ENCODE assay signal across 23 cellular contexts in the genomic region with DNA sequence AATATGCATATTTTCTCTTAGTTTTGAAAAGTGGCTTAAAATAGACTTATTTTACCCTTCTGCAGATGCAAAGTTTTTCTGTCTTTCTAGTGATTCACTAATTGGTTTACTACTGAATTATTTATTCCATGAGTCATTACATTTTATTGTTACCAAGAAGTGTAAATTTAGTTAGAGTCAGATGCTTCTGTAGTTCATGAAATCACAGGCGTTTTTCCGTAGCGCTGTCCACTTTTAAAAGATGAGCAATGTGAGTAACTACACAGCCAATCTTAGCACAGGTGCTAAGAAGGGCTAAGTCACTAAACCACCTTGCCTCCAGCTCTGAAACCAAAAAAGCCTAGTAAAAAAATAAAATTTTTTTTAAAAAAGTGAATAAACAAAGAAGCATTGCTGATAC. TPM values are rescaled to one million over a fixed set of nuclear protein-coding genes. Genes with fewer than 3 reads are reported as not detected.
"Had no signal": no experiment of that assay in that cellular context is flagged by ENCODE, and none has a peak within 500 bp of the region (broad histone marks: within the 10 kb centered on the region; RNA-seq: fewer than 3 reads in every experiment).

No MANE protein-coding gene starts in this region.

- H3K9ac ChIP-seq: neural progenitor cell had no signal

- H3K9me3 ChIP-seq: adrenal gland, esophagus muscularis mucosa, mucosa of descending colon, prostate gland, tibial nerve had no signal

- H3K27me3 ChIP-seq: adrenal gland, cardiac muscle cell, esophagus muscularis mucosa, neural progenitor cell, tibial nerve had no signal

- ATAC-seq: left cardiac atrium, mucosa of descending colon, right cardiac atrium had no signal

- H3K4me1 ChIP-seq: adrenal gland, esophagus muscularis mucosa, neural progenitor cell, prostate gland, tibial nerve had no signal

- H3K27ac ChIP-seq: adrenal gland, cardiac muscle cell, esophagus muscularis mucosa, neural progenitor cell, prostate gland, skin epidermis, tibial nerve had no signal

- H3K27ac Mint-ChIP-seq: activated B cell treated with CpG ODN at 0.5 μM for 24 hours; dendritic cell treated with granulocyte-macrophage colony-stimulating factor and Interleukin-4, amounts not matched to agents 40 ng/mL and 50 ng/mL, for 4 days; naive B cell; neural progenitor cell; stimulated activated naive CD8-positive, alpha-beta T cell treated with anti-CD3 and anti-CD28 coated beads, Interleukin-15, Interleukin-2, amounts not matched to agents 100 ng/mL and 50 ng/mL, for 24 hours had no signal

- H3K36me3 Mint-ChIP-seq: naive B cell, neural progenitor cell had no signal

- H3K4me3 Mint-ChIP-seq: activated B cell treated with CpG ODN at 0.5 μM for 24 hours; dendritic cell treated with granulocyte-macrophage colony-stimulating factor and Interleukin-4, amounts not matched to agents 40 ng/mL and 50 ng/mL, for 4 days; naive B cell; neural progenitor cell; stimulated activated naive CD8-positive, alpha-beta T cell treated with anti-CD3 and anti-CD28 coated beads, Interleukin-15, Interleukin-2, amounts not matched to agents 100 ng/mL and 50 ng/mL, for 24 hours had no signal

- DNase-seq: activated B cell treated with CpG ODN at 0.5 μM for 24 hours; activated naive CD4-positive, alpha-beta T cell treated with anti-CD3 and anti-CD28 coated beads, Interleukin-2, amount 50 U/mL, for 16 hours; activated T-cell treated with anti-CD3 and anti-CD28 coated beads, Interleukin-2, amount 50 U/mL, for 1 hour; adrenal gland; effector memory CD4-positive, alpha-beta T cell; left cardiac atrium; mesenchymal stem cell; mucosa of descending colon; naive B cell; right cardiac atrium; stimulated activated CD8-positive, alpha-beta memory T cell treated with anti-CD3 and anti-CD28 coated beads, Interleukin-4, amount 100 ng/mL, for 48 hours had no signal

- H3K36me3 ChIP-seq: adrenal gland, cardiac muscle cell, esophagus muscularis mucosa, neural progenitor cell, prostate gland, tibial nerve had no signal

- H3K4me2 ChIP-seq: neural progenitor cell had no signal

- H3K4me1 Mint-ChIP-seq: activated B cell treated with CpG ODN at 0.5 μM for 24 hours, naive B cell, neural progenitor cell had no signal

- H3K27me3 Mint-ChIP-seq: activated B cell treated with CpG ODN at 0.5 μM for 24 hours; dendritic cell treated with granulocyte-macrophage colony-stimulating factor and Interleukin-4, amounts not matched to agents 40 ng/mL and 50 ng/mL, for 4 days had no signal

- H2AFZ ChIP-seq: neural progenitor cell had no signal

- H3K4me3 ChIP-seq: adrenal gland, cardiac muscle cell, esophagus muscularis mucosa, mucosa of descending colon, neural progenitor cell, prostate gland, skin epidermis, tibial nerve had no signal

- H3K9me3 Mint-ChIP-seq: dendritic cell treated with granulocyte-macrophage colony-stimulating factor and Interleukin-4, amounts not matched to agents 40 ng/mL and 50 ng/mL, for 4 days; stimulated activated naive CD8-positive, alpha-beta T cell treated with anti-CD3 and anti-CD28 coated beads, Interleukin-15, Interleukin-2, amounts not matched to agents 100 ng/mL and 50 ng/mL, for 24 hours had no signal

RNA-seq across cellular contexts. Expression of a gene that starts 24.7 kb away (rescaled TPM):
- total RNA-seq: chondrocyte, endothelial cell of umbilical vein, osteoblast, prostate gland, SK-MEL-5 had no signal
- polyA plus RNA-seq: endothelial cell of umbilical vein had no signal
